21 cellular contexts compared by ENCODE assay signal in the genomic region with DNA sequence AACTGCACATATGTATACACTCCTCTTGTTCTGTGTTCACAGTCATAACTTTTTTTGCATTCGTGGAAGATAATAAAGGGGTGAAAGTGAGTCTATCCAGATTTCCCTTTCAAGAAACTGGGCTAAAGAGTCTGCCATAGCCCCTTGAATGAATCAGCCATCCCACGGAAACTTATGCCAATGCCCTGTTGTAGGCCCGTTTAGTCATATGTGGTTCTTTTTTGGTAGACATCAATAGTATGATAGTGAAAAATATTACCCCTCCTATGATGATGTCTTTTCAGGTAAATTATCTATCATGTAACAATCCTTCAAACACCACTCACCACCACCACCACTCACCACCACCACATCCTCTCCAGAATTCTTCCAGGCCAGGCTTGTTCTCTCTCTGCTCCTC.
"Had no signal": no experiment of that assay in that cellular context is flagged by ENCODE, and none has a peak within 500 bp of the region (broad histone marks: within the 10 kb centered on the region; RNA-seq: fewer than 3 reads in every experiment).

No MANE protein-coding gene starts in this region.

- DNase-seq: effector memory CD8-positive, alpha-beta T cell; gastrocnemius medialis; heart right ventricle; hypothalamus; kidney glomerular epithelial cell; mammary epithelial cell; mucosa of descending colon; naive thymus-derived CD8-positive, alpha-beta T cell; psoas muscle; retina; right lobe of liver; stimulated activated CD4-positive, alpha-beta T cell treated with anti-CD3 and anti-CD28 coated beads, Interleukin-2, amount 100 ng/mL, for 48 hours; stomach; substantia nigra; trophoblast cell had no signal

- H3K4me1 Mint-ChIP-seq: naive thymus-derived CD8-positive, alpha-beta T cell; stimulated activated memory B cell treated with anti-CD40 and anti-IgM and Interleukin-4, amounts not matched to agents 10 μg/mL and 1 μg/mL and 100 μg/mL, for 72 hours had no signal

- H3K4me3 Mint-ChIP-seq: dendritic cell treated with granulocyte-macrophage colony-stimulating factor and Interleukin-4, amounts not matched to agents 40 ng/mL and 50 ng/mL, for 4 days; effector memory CD8-positive, alpha-beta T cell; naive thymus-derived CD8-positive, alpha-beta T cell; stimulated activated memory B cell treated with anti-CD40 and anti-IgM and Interleukin-4, amounts not matched to agents 10 μg/mL and 1 μg/mL and 100 μg/mL, for 72 hours had no signal

- ATAC-seq: effector memory CD8-positive, alpha-beta T cell; gastrocnemius medialis; heart right ventricle; left lobe of liver; mucosa of descending colon; naive thymus-derived CD8-positive, alpha-beta T cell; psoas muscle; right lobe of liver; stimulated activated memory B cell treated with anti-CD40 and anti-IgM and Interleukin-4, amounts not matched to agents 10 μg/mL and 1 μg/mL and 100 μg/mL, for 72 hours had no signal

- H3K27me3 ChIP-seq: esophagus muscularis mucosa, gastrocnemius medialis, heart right ventricle, neutrophil, right lobe of liver, stomach had no signal

- H3K4me3 ChIP-seq: esophagus muscularis mucosa, gastrocnemius medialis, heart right ventricle, mucosa of descending colon, psoas muscle, right lobe of liver, stomach had no signal

- H3K27ac ChIP-seq: epithelial cell of prostate, esophagus muscularis mucosa, gastrocnemius medialis, heart right ventricle, neutrophil, psoas muscle, right lobe of liver, stomach had no signal

- H3K27me3 Mint-ChIP-seq: dendritic cell treated with granulocyte-macrophage colony-stimulating factor and Interleukin-4, amounts not matched to agents 40 ng/mL and 50 ng/mL, for 4 days; effector memory CD8-positive, alpha-beta T cell; stimulated activated memory B cell treated with anti-CD40 and anti-IgM and Interleukin-4, amounts not matched to agents 10 μg/mL and 1 μg/mL and 100 μg/mL, for 72 hours had no signal

- H3K36me3 ChIP-seq: esophagus muscularis mucosa, gastrocnemius medialis, heart right ventricle, neutrophil, right lobe of liver, stomach had no signal

- H3K27ac Mint-ChIP-seq: dendritic cell treated with granulocyte-macrophage colony-stimulating factor and Interleukin-4, amounts not matched to agents 40 ng/mL and 50 ng/mL, for 4 days; effector memory CD8-positive, alpha-beta T cell; naive thymus-derived CD8-positive, alpha-beta T cell; stimulated activated memory B cell treated with anti-CD40 and anti-IgM and Interleukin-4, amounts not matched to agents 10 μg/mL and 1 μg/mL and 100 μg/mL, for 72 hours had no signal

- H3K9me3 Mint-ChIP-seq: dendritic cell treated with granulocyte-macrophage colony-stimulating factor and Interleukin-4, amounts not matched to agents 40 ng/mL and 50 ng/mL, for 4 days; effector memory CD8-positive, alpha-beta T cell had no signal
